ENCODE assay signal across 13 cellular contexts in the genomic region with DNA sequence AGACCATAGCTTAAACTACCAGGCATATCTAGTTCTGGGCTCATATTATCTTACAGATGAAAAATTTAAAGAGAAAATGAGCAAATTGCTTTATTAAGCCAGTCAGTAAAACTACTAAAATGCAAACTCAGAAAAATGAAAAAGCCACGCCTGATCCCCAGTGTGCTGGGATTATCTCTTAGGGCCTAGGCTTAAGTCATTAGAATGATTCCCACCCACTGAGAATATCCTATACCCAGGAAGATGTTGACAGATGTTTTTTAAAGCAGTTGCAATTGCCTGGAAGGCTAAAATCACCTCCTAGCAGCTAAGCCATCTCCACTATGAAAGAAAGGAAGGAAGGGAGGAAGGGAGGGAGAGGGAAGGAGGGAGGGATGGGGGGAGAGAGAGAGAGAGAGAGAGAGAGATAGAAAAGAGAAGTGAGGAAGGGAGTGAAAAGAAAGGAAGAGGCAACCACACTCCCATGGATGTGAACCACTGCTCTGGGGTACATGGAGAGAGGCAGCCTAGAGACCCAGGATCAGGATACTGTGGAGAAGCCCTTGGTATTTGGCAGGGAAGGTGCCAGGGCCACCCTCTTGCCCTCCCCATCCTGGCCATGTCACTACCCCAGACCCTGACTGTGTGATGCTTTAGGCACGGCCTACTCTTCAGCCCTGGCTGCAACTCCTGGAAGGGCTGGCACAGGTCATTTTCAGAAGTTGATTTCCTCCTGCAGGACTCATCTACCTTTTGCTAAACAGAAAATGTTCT. TPM values are rescaled to one million over a fixed set of nuclear protein-coding genes. Genes with fewer than 3 reads are reported as not detected.
DNase-seq lines count a peak whose midpoint lies in the region; ATAC-seq, FAIRE-seq and TF ChIP-seq lines count a peak whose summit lies in the region.
"Had no signal": no experiment of that assay in that cellular context is flagged by ENCODE, and none has a peak within 500 bp of the region (broad histone marks: within the 10 kb centered on the region; RNA-seq: fewer than 3 reads in every experiment).

No MANE protein-coding gene starts in this region.

- 84 to 93% (median 87%) methylated on average over 2 of the region's 2 CpGs for WGBS in adrenal gland, 4 donors

- TF ChIP-seq POLR2A in adrenal gland (IDR thresholded peaks at IDR 0.05) = no peak

- intact Hi-C loops in A673 (cut with micrococcal nuclease; ENCODE audit: unreplicated experiment) = no loop called here
- intact Hi-C loops in adrenal gland (cut with DNase I) = no loop called here

- H3K4me3 ChIP-seq in A673 (ENCODE audit: low read depth, low read length, poor library complexity, severe bottlenecking) = no peak overlapping the region
- H3K4me3 ChIP-seq in fibroblast of lung (replicated peaks in 1 of 4; ENCODE audit: control extremely low read depth in 1 of 4, insufficient read depth in 1 of 4, low read depth in 3 of 4, low read length in 4 of 4) = no peak overlapping the region
- H3K4me3 ChIP-seq in parathyroid adenoma (ENCODE audit: low read depth, low read length) = no peak overlapping the region
- H3K4me3 ChIP-seq in adrenal gland = no peak overlapping the region
- H3K4me3 ChIP-seq: body of pancreas had no signal

- POLR2A ChIA-PET in A673 (lab: Charles Lee; ENCODE audit: low non-redundant PET) = interaction anchor here (0.6 kb wide), 1 partner anchor 1769 kb away, joined by 6 read pairs; no protein-coding TSS in a partner anchor

- TF ChIP-seq CTCF in A673 (conservative IDR thresholded peaks at IDR 0.05; ENCODE audit: low read depth, low read length) (no peak), fibroblast of lung (conservative IDR thresholded peaks at IDR 0.05 in 1 of 2, IDR thresholded peaks at IDR 0.05 in 1 of 2; ENCODE audit: low read depth in 1 of 2, low read length in 2 of 2) (no peak), parathyroid adenoma (IDR thresholded peaks at IDR 0.05) (no peak), adrenal gland (IDR thresholded peaks at IDR 0.05) (no peak)

- no peak for ATAC-seq in HG02938 (IDR thresholded peaks at IDR 0.05; ENCODE audit: unreplicated experiment)
- ATAC-seq: body of pancreas had no signal

- H3K79me2 ChIP-seq in fibroblast of lung (ENCODE audit: control insufficient read depth, insufficient read depth, low read length) (peaks cover 17% of the 10 kb centered on the region), parathyroid adenoma (no peaks in the 10 kb centered on the region)

- CTCF ChIA-PET in A673 (lab: Charles Lee) = no interaction called here

- no peak overlapping the region for H3K9ac ChIP-seq in fibroblast of lung (ENCODE audit: insufficient read depth, low read length)
- no peak overlapping the region for H3K9ac ChIP-seq in parathyroid adenoma

- H3K4me1 ChIP-seq in A673 (ENCODE audit: insufficient read depth, low read length, poor library complexity, severe bottlenecking) (peaks cover 61% of the 10 kb centered on the region), fibroblast of lung (ENCODE audit: control insufficient read depth, extremely low read depth, insufficient read depth, low read length) (peaks cover 33% of the 10 kb centered on the region), parathyroid adenoma (peaks cover 40% of the 10 kb centered on the region), adrenal gland (replicated peaks in 1 of 2) (peaks cover 3 to 26% of the 10 kb centered on the region in 2 donors)

- no peak overlapping the region for H3K4me2 ChIP-seq in fibroblast of lung (ENCODE audit: extremely low read depth, insufficient read depth, low read length)
- H3K4me2 ChIP-seq in parathyroid adenoma (ENCODE audit: low read length) = no peak overlapping the region

- BruUV-seq in A673 (replicated peaks; lab: Mats Ljungman, UMichigan) = no TSS peak

- H3K36me3 ChIP-seq in A673 (ENCODE audit: insufficient read depth, low read length, poor library complexity, severe bottlenecking) (no peaks in the 10 kb centered on the region), fibroblast of lung (ENCODE audit: control insufficient read depth, insufficient read depth, low read length) (no peaks in the 10 kb centered on the region), parathyroid adenoma (ENCODE audit: control insufficient read depth, insufficient read depth, low read length) (no peaks in the 10 kb centered on the region), adrenal gland (replicated peaks in 1 of 2) (peaks cover 0 to 5% of the 10 kb centered on the region in 2 donors)

- DNase-seq in A673 (ENCODE audit: low spot score) (peak; percentile 94), MV-4-11 (lab: John Stamatoyannopoulos, UW) (peak; percentile 44), fibroblast of lung (ENCODE audit: low read depth in 2 of 2) (no peak), adrenal gland (no peak), RCC 7860 (ENCODE audit: low spot score) (no peak)
- no peak for DNase-seq in activated CD4-positive, alpha-beta T cell treated with anti-CD3 and anti-CD28 coated beads for 1 hour
- DNase-seq: body of pancreas; NCI-H187 treated with DMSO at 0.1 percent for 48 hours; occipital lobe; stimulated activated CD4-positive, alpha-beta T cell treated with anti-CD3 and anti-CD28 coated beads, Interleukin-4, amount 100 ng/mL, for 1 hour had no signal

- H3K9me3 ChIP-seq in A673 (ENCODE audit: low read depth, low read length, poor library complexity, severe bottlenecking) = no peaks in the 10 kb centered on the region
- H3K9me3 ChIP-seq in fibroblast of lung (ENCODE audit: control insufficient read depth, insufficient read depth, low read depth, low read length) = no peaks in the 10 kb centered on the region
- H3K9me3 ChIP-seq in parathyroid adenoma (ENCODE audit: control insufficient read depth, low read length) = no peaks in the 10 kb centered on the region
- H3K9me3 ChIP-seq in adrenal gland (replicated peaks in 1 of 3) = no peaks in the 10 kb centered on the region
- H3K9me3 ChIP-seq: body of pancreas had no signal

- H3K27ac ChIP-seq in A673 (ENCODE audit: low read depth, low read length, poor library complexity, severe bottlenecking) (peak overlapping the region; percentile 45), fibroblast of lung (ENCODE audit: insufficient read depth, low read length) (peak overlapping the region; percentile 11), parathyroid adenoma (peak overlapping the region; percentile 13), adrenal gland (peak overlapping the region in 1 of 5 donors; percentile 27)

- FAIRE-seq in RCC 7860 (lab: Jason Lieb, UNC) = no peak
- FAIRE-seq: islet of Langerhans had no signal

- H3K27me3 ChIP-seq in A673 (replicated peaks; ENCODE audit: insufficient read depth, low read depth, low read length, poor library complexity) = no peaks in the 10 kb centered on the region
- H3K27me3 ChIP-seq in fibroblast of lung (ENCODE audit: control insufficient read depth, insufficient read depth, low read length) = no peaks in the 10 kb centered on the region
- no peaks in the 10 kb centered on the region for H3K27me3 ChIP-seq in parathyroid adenoma (ENCODE audit: control insufficient read depth, insufficient read depth, low read length)
- no peaks in the 10 kb centered on the region for H3K27me3 ChIP-seq in adrenal gland
- H3K27me3 ChIP-seq: body of pancreas had no signal

- H2AFZ ChIP-seq in fibroblast of lung (ENCODE audit: low read length) (no peak overlapping the region), parathyroid adenoma (no peak overlapping the region)

- no peaks in the 10 kb centered on the region for H4K20me1 ChIP-seq in fibroblast of lung (ENCODE audit: control insufficient read depth, extremely low read depth, insufficient read depth, low read length)

RNA-seq across cellular contexts. Expression of a gene that starts 21.9 kb away (rescaled TPM):
- total RNA-seq in A673 (2021) (5.6 and 6.6 TPM in 2 replicates), fibroblast of lung (13.6 and 33.7 TPM in 2 replicates), adrenal gland (10 to 100 TPM in 7 of 8 donors, 1 to 10 TPM in 1; 6.6 to 47.9 (median 19.7) TPM)
- polyA plus RNA-seq in fibroblast of lung (35.2 and 41.9 TPM in 2 replicates), adrenal gland (10 to 100 TPM in 1 of 3 donors, 1 to 10 TPM in 2; 8.0 to 14.7 (median 8.6) TPM)
- 25.1 and 26.5 TPM in 2 replicates for polyA plus RNA-seq in fibroblast of lung (2012)
- polyA minus RNA-seq in fibroblast of lung (ENCODE audit: low replicate concordance) = 75.8 and 84.0 TPM in 2 replicates

Comparison
In these comparisons a context has a peak if more than half of its experiments do, and no peak if none do; other contexts are left out.
1. DNase-seq: peak in A673 (single experiment) and MV-4-11 (single experiment); none in fibroblast of lung (0 of 2), adrenal gland (0 of 7), RCC 7860 (single experiment) and activated CD4-positive, alpha-beta T cell treated with anti-CD3 and anti-CD28 coated beads for 1 hour (single experiment).